ENCODE assay signal across 7 cellular contexts in genomic region chr15:67732994-67733393, GRCh38.
"Had no signal": no experiment of that assay in that cellular context is flagged by ENCODE, and none has a peak within 500 bp of the region (broad histone marks: within the 10 kb centered on the region; RNA-seq: fewer than 3 reads in every experiment).

No MANE protein-coding gene starts in this region.

- H3K27ac ChIP-seq: GM23248 had no signal

- H3K9ac ChIP-seq: GM23248 had no signal

- H3K4me3 ChIP-seq: GM23248, HAP-1, K562 had no signal

- H3K36me3 ChIP-seq: HAP-1 had no signal

- DNase-seq: GM23248, HFFc6, IMR-90, KG1 had no signal

- H3K9me3 Mint-ChIP-seq: HFFc6 had no signal

- H3K27ac Mint-ChIP-seq: HFFc6 had no signal

- ATAC-seq: HCT116, K562 had no signal

- H2AFZ ChIP-seq: GM23248 had no signal

- H3K4me3 Mint-ChIP-seq: HFFc6 had no signal

- H3K9me3 ChIP-seq: HAP-1 had no signal
